Comparison of ENCODE assay signal across 24 cellular contexts in genomic region chr9:104882574-104882973, GRCh38.
"Had no signal": no experiment of that assay in that cellular context is flagged by ENCODE, and none has a peak within 500 bp of the region (broad histone marks: within the 10 kb centered on the region; RNA-seq: fewer than 3 reads in every experiment).

No MANE protein-coding gene starts in this region.

- H3K4me1 Mint-ChIP-seq: central memory CD8-positive, alpha-beta T cell; immature natural killer cell; stimulated activated effector memory CD8-positive, alpha-beta T cell treated with anti-CD3 and anti-CD28 coated beads, Interleukin-12 subunit alpha, Interleukin-12 subunit beta, amount 100 ng/mL, for 72 hours had no signal

- ATAC-seq: gastrocnemius medialis; mucosa of descending colon; psoas muscle; stimulated activated effector memory CD8-positive, alpha-beta T cell treated with anti-CD3 and anti-CD28 coated beads, Interleukin-12 subunit alpha, Interleukin-12 subunit beta, amount 100 ng/mL, for 72 hours had no signal

- DNase-seq: activated CD4-positive, alpha-beta T cell treated with anti-CD3 and anti-CD28 coated beads, Interleukin-2, amount 50 U/mL, for 1 hour; activated CD4-positive, CD25-positive, alpha-beta regulatory T cell treated with anti-CD3 and anti-CD28 coated beads, Interleukin-2, amount 50 U/mL, for 72 hours; activated CD8-positive, alpha-beta memory T cell treated with anti-CD3 and anti-CD28 coated beads, Interleukin-2, amount 50 U/mL, for 4 hours; activated effector memory CD4-positive, alpha-beta T cell treated with anti-CD3 and anti-CD28 coated beads, Interleukin-2, amount 50 U/mL, for 16 hours; activated naive CD4-positive, alpha-beta T cell treated with anti-CD3 and anti-CD28 coated beads, Interleukin-2, amount 50 U/mL, for 16 hours; activated T-cell treated with anti-CD3 and anti-CD28 coated beads, Interleukin-2, amount 50 U/mL, for 48 hours; aorta; gastrocnemius medialis; heart right ventricle; immature natural killer cell; left ventricle myocardium superior; mucosa of descending colon; naive B cell; psoas muscle; stimulated activated CD4-positive, alpha-beta T cell treated with anti-CD3 and anti-CD28 coated beads, Interleukin-2, amount 100 ng/mL, for 48 hours; T-helper 2 cell; thyroid gland had no signal

- H3K4me3 Mint-ChIP-seq: central memory CD8-positive, alpha-beta T cell; immature natural killer cell; memory B cell; neural progenitor cell; stimulated activated effector memory CD8-positive, alpha-beta T cell treated with anti-CD3 and anti-CD28 coated beads, Interleukin-12 subunit alpha, Interleukin-12 subunit beta, amount 100 ng/mL, for 72 hours had no signal

- H3K4me3 ChIP-seq: coronary artery, gastrocnemius medialis, heart right ventricle, mucosa of descending colon, neural progenitor cell, psoas muscle, skin epidermis, thyroid gland had no signal

- H3K9me3 ChIP-seq: gastrocnemius medialis, heart right ventricle, mucosa of descending colon, psoas muscle, thyroid gland had no signal

- H3K36me3 Mint-ChIP-seq: immature natural killer cell had no signal

- H3K27ac ChIP-seq: coronary artery, gastrocnemius medialis, neural progenitor cell, psoas muscle, thyroid gland, VCaP had no signal

- H3K27ac Mint-ChIP-seq: immature natural killer cell; memory B cell; neural progenitor cell; stimulated activated effector memory CD8-positive, alpha-beta T cell treated with anti-CD3 and anti-CD28 coated beads, Interleukin-12 subunit alpha, Interleukin-12 subunit beta, amount 100 ng/mL, for 72 hours had no signal

- H3K27me3 Mint-ChIP-seq: central memory CD8-positive, alpha-beta T cell; memory B cell; naive B cell had no signal

- H3K4me1 ChIP-seq: thyroid gland had no signal

- H3K27me3 ChIP-seq: gastrocnemius medialis, heart right ventricle, neural progenitor cell, thyroid gland had no signal

- H3K9me3 Mint-ChIP-seq: central memory CD8-positive, alpha-beta T cell; immature natural killer cell; memory B cell; naive B cell; neural progenitor cell; stimulated activated effector memory CD8-positive, alpha-beta T cell treated with anti-CD3 and anti-CD28 coated beads, Interleukin-12 subunit alpha, Interleukin-12 subunit beta, amount 100 ng/mL, for 72 hours had no signal
